ENCODE assay signal across 9 cellular contexts in the genomic region with DNA sequence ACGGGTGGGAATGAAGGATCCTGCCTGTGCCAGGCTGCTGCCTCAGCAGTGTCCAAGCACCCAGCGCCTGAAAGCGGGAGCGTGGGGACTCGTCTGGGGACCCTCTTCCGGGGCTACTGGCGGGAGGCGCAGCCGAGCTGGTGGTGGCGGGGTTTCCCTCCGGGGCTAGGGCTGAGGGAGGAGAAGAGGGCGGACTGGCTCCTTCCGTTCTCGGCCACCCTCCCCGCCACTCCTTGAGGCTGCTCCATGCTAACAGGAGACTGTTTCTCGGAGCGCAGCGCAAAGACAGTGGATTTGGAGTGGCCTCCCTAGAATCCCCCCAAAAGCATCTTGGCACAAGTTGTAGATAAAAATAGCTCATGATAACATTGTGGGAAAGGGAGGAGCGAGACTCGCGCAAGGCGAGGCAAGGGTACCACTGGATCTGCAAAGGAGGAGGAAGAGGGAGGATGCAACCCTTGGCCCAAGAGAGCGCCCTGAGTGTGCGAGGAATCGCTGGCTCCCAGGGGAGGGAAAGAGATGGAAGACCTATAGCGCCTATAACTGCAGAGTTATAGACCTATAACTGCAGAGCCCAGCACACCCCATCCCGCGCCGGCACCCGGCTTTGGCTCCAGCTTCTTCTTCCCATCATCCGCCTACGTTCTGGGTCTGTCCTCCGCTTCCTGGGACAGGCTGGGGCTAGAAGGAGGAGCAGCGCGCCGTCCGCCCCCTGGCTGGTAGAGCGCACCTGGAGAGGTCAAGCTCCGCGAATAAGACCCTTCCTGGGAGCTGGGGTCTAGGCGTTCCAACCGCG. TPM values are rescaled to one million over a fixed set of nuclear protein-coding genes. Genes with fewer than 3 reads are reported as not detected.
DNase-seq lines count a peak whose midpoint lies in the region; ATAC-seq lines count a peak whose summit lies in the region.
"Had no signal": no experiment of that assay in that cellular context is flagged by ENCODE, and none has a peak within 500 bp of the region (broad histone marks: within the 10 kb centered on the region; RNA-seq: fewer than 3 reads in every experiment).

No MANE protein-coding gene starts in this region.

- H3K36me3 ChIP-seq in muscle layer of colon (ENCODE audit: insufficient read depth, low read length) (no peaks in the 10 kb centered on the region), urinary bladder (ENCODE audit: insufficient read depth) (no peaks in the 10 kb centered on the region)

- CTCF ChIA-PET in activated naive CD4-positive, alpha-beta T cell treated with anti-CD3 and anti-CD28 coated beads, Interleukin-2, amount 10 ng/mL, durations not matched to agents 7 days and 5 days (lab: Charles Lee), result interaction anchor here (1.2 kb wide), 1 partner anchor 8 kb away, joined by 3 read pairs; no protein-coding TSS in a partner anchor

- H3K27ac ChIP-seq in muscle layer of colon (ENCODE audit: low read depth, low read length) (no peak overlapping the region), urinary bladder (ENCODE audit: low read depth) (no peak overlapping the region)

- H3K4me3 ChIP-seq in muscle layer of colon (ENCODE audit: low read depth in 1 of 2, low read length in 2 of 2) (peak overlapping the region; percentile 57 to 60), urinary bladder (ENCODE audit: low read depth, low read length) (peak overlapping the region; percentile 52)

- H3K9me3 ChIP-seq in muscle layer of colon (ENCODE audit: low read length), result no peaks in the 10 kb centered on the region

- DNase-seq in activated naive CD4-positive, alpha-beta T cell treated with anti-CD3 and anti-CD28 coated beads, Interleukin-2, amount 10 ng/mL, durations not matched to agents 7 days and 5 days, result no peak
- DNase-seq in activated naive CD4-positive, alpha-beta T cell (lab: John Stamatoyannopoulos, UW), result no peak
- DNase-seq in effector memory CD8-positive, alpha-beta T cell, result no peak
- DNase-seq in NCI-H1694 treated with DMSO at 0.1 percent for 48 hours (lab: John Stamatoyannopoulos, UW) (no peak), NCI-H2196 (lab: John Stamatoyannopoulos, UW; ENCODE audit: unreplicated experiment) (no peak)
- DNase-seq: NCI-H2081 had no signal

- H3K27ac Mint-ChIP-seq in activated naive CD4-positive, alpha-beta T cell treated with anti-CD3 and anti-CD28 coated beads, Interleukin-2, amount 10 ng/mL, durations not matched to agents 7 days and 5 days, result no peak overlapping the region
- H3K27ac Mint-ChIP-seq in effector memory CD8-positive, alpha-beta T cell, result no peak overlapping the region

- H3K9ac ChIP-seq in muscle layer of colon (ENCODE audit: low read length), result no peak overlapping the region

- H3K4me1 ChIP-seq in muscle layer of colon (ENCODE audit: insufficient read depth, low read length) (peaks cover 9% of the 10 kb centered on the region), urinary bladder (ENCODE audit: insufficient read depth) (no peaks in the 10 kb centered on the region)

- no peaks in the 10 kb centered on the region for H3K9me3 Mint-ChIP-seq in activated naive CD4-positive, alpha-beta T cell treated with anti-CD3 and anti-CD28 coated beads, Interleukin-2, amount 10 ng/mL, durations not matched to agents 7 days and 5 days
- no peaks in the 10 kb centered on the region for H3K9me3 Mint-ChIP-seq in effector memory CD8-positive, alpha-beta T cell

- no peaks in the 10 kb centered on the region for H3K36me3 Mint-ChIP-seq in activated naive CD4-positive, alpha-beta T cell treated with anti-CD3 and anti-CD28 coated beads, Interleukin-2, amount 10 ng/mL, durations not matched to agents 7 days and 5 days
- no peaks in the 10 kb centered on the region for H3K36me3 Mint-ChIP-seq in effector memory CD8-positive, alpha-beta T cell (ENCODE audit: insufficient read depth)

- peaks cover 17% of the 10 kb centered on the region for H3K4me1 Mint-ChIP-seq in activated naive CD4-positive, alpha-beta T cell treated with anti-CD3 and anti-CD28 coated beads, Interleukin-2, amount 10 ng/mL, durations not matched to agents 7 days and 5 days
- H3K4me1 Mint-ChIP-seq in effector memory CD8-positive, alpha-beta T cell (ENCODE audit: low read depth in 2 of 2), result peaks cover 0 to 15% of the 10 kb centered on the region in 2 donors

- peak overlapping the region; percentile 40 for H3K4me3 Mint-ChIP-seq in activated naive CD4-positive, alpha-beta T cell treated with anti-CD3 and anti-CD28 coated beads, Interleukin-2, amount 10 ng/mL, durations not matched to agents 7 days and 5 days
- peak overlapping the region; percentile 57 to 76 for H3K4me3 Mint-ChIP-seq in effector memory CD8-positive, alpha-beta T cell

- no peak for ATAC-seq in effector memory CD8-positive, alpha-beta T cell (replicated peaks)
- no peak for ATAC-seq in GM18519 (IDR thresholded peaks at IDR 0.05; ENCODE audit: low FRiP score, unreplicated experiment)

- 2% methylated on average over 43 of the region's 43 CpGs for WGBS in urinary bladder

- peaks cover 0 to 26% of the 10 kb centered on the region in 2 donors for H3K27me3 ChIP-seq in muscle layer of colon (ENCODE audit: control insufficient read depth in 1 of 2, insufficient read depth in 2 of 2, low read length in 2 of 2)

- H3K27me3 Mint-ChIP-seq in activated naive CD4-positive, alpha-beta T cell treated with anti-CD3 and anti-CD28 coated beads, Interleukin-2, amount 10 ng/mL, durations not matched to agents 7 days and 5 days, result peaks cover 56% of the 10 kb centered on the region
- peaks cover 36 to 50% of the 10 kb centered on the region in 2 donors for H3K27me3 Mint-ChIP-seq in effector memory CD8-positive, alpha-beta T cell

RNA-seq across cellular contexts. Expression of a gene that starts 1.3 kb away (rescaled TPM):
- total RNA-seq in urinary bladder, result 3.0 TPM
- polyA plus RNA-seq in urinary bladder, result 15.8 TPM
